In genomic region chr16:48609453-48610023, GRCh38 we compare ENCODE assay signal across 8 cellular contexts. TPM values are rescaled to one million over a fixed set of nuclear protein-coding genes. Genes with fewer than 3 reads are reported as not detected.
DNase-seq lines count a peak whose midpoint lies in the region; ATAC-seq, FAIRE-seq and TF ChIP-seq lines count a peak whose summit lies in the region.

No MANE protein-coding gene starts in this region.

- H3K27me3 ChIP-seq in DND-41 (ENCODE audit: insufficient read depth, low read length, poor library complexity), result no peaks in the 10 kb centered on the region

- H3K9ac ChIP-seq in DND-41 (ENCODE audit: low read depth, low read length), result peak overlapping the region; percentile 89

- TF ChIP-seq CTCF in DND-41 (IDR thresholded peaks at IDR 0.05; ENCODE audit: borderline replicate concordance, extremely low read depth, low read length, poor library complexity, severe bottlenecking) (no peak), cardiac fibroblast (IDR thresholded peaks at IDR 0.05; ENCODE audit: low read depth, low read length) (no peak)

- H3K79me2 ChIP-seq in DND-41 (ENCODE audit: insufficient read depth, low read length), result peaks cover 52% of the 10 kb centered on the region

- H2AFZ ChIP-seq in DND-41 (ENCODE audit: low read depth, low read length), result peak overlapping the region; percentile 86

- no peak for TF ChIP-seq POLR2A in GM12891 (IDR thresholded peaks at IDR 0.05; ENCODE audit: low read depth, low read length)

- peaks cover 70% of the 10 kb centered on the region for H3K4me1 ChIP-seq in DND-41 (ENCODE audit: insufficient read depth, low read length)

- FAIRE-seq in HTR-8/SVneo (lab: Jason Lieb, UNC) (no peak), GM12891 (lab: Jason Lieb, UNC) (no peak)

- no peaks in the 10 kb centered on the region for H3K9me3 ChIP-seq in DND-41 (ENCODE audit: insufficient read depth, low read length, severe bottlenecking)

- H3K4me3 ChIP-seq in DND-41 (ENCODE audit: low read depth in 1 of 2, low read length in 2 of 2), result peak overlapping the region; percentile 87 to 95
- H3K4me3 ChIP-seq in cardiac fibroblast (replicated peaks in 1 of 2; ENCODE audit: low read depth in 2 of 2, low read length in 2 of 2), result peak overlapping the region; percentile 92 to 94

- H3K27ac ChIP-seq in DND-41 (ENCODE audit: low read length), result peak overlapping the region; percentile 86

- DNase-seq in DND-41 (peak; percentile 60), HTR-8/SVneo (ENCODE audit: insufficient read length, low spot score) (peak; percentile 22), T follicular helper cell (ENCODE audit: low read depth) (peak; percentile 26), cardiac fibroblast (ENCODE audit: low read depth in 2 of 2) (peak; percentile 51 to 74), left kidney (ENCODE audit: low read depth, low spot score) (peak; percentile 84), GM12891 (ENCODE audit: insufficient read length, low spot score) (no peak)
- DNase-seq in stimulated activated CD4-positive, alpha-beta T cell treated with anti-CD3 and anti-CD28 coated beads, Interleukin-4, amount 100 ng/mL, for 24 hours, result peak; percentile 47

- H3K36me3 ChIP-seq in DND-41 (ENCODE audit: insufficient read depth, low read length), result peaks cover 20% of the 10 kb centered on the region

- peak; percentile 71 for ATAC-seq in DND-41 (ENCODE audit: insufficient read depth, low read depth)
- ATAC-seq in GM21526 (IDR thresholded peaks at IDR 0.05; ENCODE audit: low FRiP score, unreplicated experiment), result peak; percentile 35

- H4K20me1 ChIP-seq in DND-41 (ENCODE audit: insufficient read depth, low read length), result peaks cover 44% of the 10 kb centered on the region

- H3K4me2 ChIP-seq in DND-41 (ENCODE audit: insufficient read depth, low read length), result peak overlapping the region; percentile 87

TF ChIP-seq in GM12891, 5 proteins besides CTCF, POLR2A, EP300 and RAD21:
- TF ChIP-seq SPI1 (IDR thresholded peaks at IDR 0.05; ENCODE audit: low read depth, low read length) (no peak), PAX5 (IDR thresholded peaks at IDR 0.05; ENCODE audit: insufficient read depth, low read length, severe bottlenecking) (no peak), POLR2AphosphoS5 (IDR thresholded peaks at IDR 0.05; ENCODE audit: low read depth, low read length) (no peak; the same call in 1 of the 2 replicates)

RNA-seq across cellular contexts. Expression of gene N4BP1, which starts 0.4 kb away (rescaled TPM):
- 17.1 TPM for polyA plus RNA-seq in GM12891 (2012; ENCODE audit: low read depth, missing spikeins)
